2 cellular contexts compared by ENCODE assay signal in the genomic region with DNA sequence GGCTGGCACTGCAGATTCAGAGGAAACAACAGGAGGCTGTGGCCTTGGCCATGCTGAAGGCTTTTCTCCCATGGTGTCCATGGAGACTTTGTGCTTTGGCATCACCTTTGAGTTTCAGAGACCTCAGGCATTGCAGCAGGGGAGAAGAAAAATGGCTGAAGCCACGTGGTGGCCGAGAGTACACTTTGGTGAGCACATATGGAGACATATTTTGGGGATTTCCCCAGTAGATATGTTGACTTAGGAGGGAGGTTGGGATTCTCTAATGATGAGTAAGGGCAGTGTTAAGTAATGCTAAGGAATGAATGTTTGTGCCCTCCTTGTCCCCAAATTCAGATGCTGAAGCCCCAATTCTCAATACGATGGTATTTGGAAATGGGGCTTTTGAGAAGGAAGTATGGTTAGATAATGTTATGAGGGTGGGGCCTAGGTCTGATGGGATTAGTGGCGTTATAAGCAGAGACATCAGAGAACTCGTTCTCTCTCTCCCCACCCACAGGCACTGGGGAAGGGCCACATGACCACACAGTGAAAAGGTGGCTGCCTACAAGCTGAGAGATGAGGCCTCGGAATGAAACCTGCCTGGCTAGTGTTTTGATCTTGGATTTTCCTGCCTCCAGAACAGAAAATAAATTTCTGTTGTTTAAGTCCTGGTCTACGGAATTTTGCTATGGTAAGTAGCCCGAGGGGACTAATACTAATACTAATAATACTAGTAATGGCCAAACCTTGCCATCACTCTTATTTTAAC.
A peak's percentile ranks its signal among the peaks of the same experiment; 100 is the strongest.
TF ChIP-seq lines count a peak whose summit lies in the region.

No MANE protein-coding gene starts in this region.

TF ChIP-seq in K562, 482 proteins besides CTCF, POLR2A, EP300 and RAD21 (continued from another document):
- TF ChIP-seq PRDM10 (IDR thresholded peaks at IDR 0.05; ENCODE audit: partially characterized antibody) (no peak), YY1 (IDR thresholded peaks at IDR 0.05; ENCODE audit: borderline replicate concordance in 1 of 3, control insufficient read depth in 1 of 3, extremely low read depth in 1 of 3, insufficient read depth in 3 of 3, insufficient read length in 1 of 3, insufficient replicate concordance in 2 of 3, low read depth in 1 of 3, low read length in 2 of 3) (peak in 1 of 3 experiments; percentile 32), ZNF395 (CRISPR knock-in tag; IDR thresholded peaks at IDR 0.05) (no peak), ZNF175 (CRISPR knock-in tag; IDR thresholded peaks at IDR 0.05; ENCODE audit: low read depth) (no peak), KLF10 (CRISPR knock-in tag; IDR thresholded peaks at IDR 0.05) (no peak), HLTF (IDR thresholded peaks at IDR 0.05) (no peak), TCF15 (CRISPR knock-in tag; IDR thresholded peaks at IDR 0.05) (no peak), NR2C2 (CRISPR knock-in tag; IDR thresholded peaks at IDR 0.05) (no peak), NR2C2 (tag; IDR thresholded peaks at IDR 0.05) (no peak), ZNF263 (CRISPR knock-in tag; IDR thresholded peaks at IDR 0.05; ENCODE audit: borderline replicate concordance) (no peak), MAX (CRISPR knock-in tag; IDR thresholded peaks at IDR 0.05) (0 out of 2 replicates have a peak, but pooled peaks have one; percentile 23), NFRKB (IDR thresholded peaks at IDR 0.05; ENCODE audit: low read depth) (no peak), FOXJ3 (CRISPR knock-in tag; IDR thresholded peaks at IDR 0.05) (no peak), ZBTB7A (IDR thresholded peaks at IDR 0.05; ENCODE audit: borderline replicate concordance, control insufficient read depth, low read depth, low read length) (no peak), ZNF282 (CRISPR knock-in tag; IDR thresholded peaks at IDR 0.05) (no peak), SAFB (IDR thresholded peaks at IDR 0.05; ENCODE audit: borderline replicate concordance, low read depth, low read length) (no peak)
- TF ChIP-seq, protein P1, sequence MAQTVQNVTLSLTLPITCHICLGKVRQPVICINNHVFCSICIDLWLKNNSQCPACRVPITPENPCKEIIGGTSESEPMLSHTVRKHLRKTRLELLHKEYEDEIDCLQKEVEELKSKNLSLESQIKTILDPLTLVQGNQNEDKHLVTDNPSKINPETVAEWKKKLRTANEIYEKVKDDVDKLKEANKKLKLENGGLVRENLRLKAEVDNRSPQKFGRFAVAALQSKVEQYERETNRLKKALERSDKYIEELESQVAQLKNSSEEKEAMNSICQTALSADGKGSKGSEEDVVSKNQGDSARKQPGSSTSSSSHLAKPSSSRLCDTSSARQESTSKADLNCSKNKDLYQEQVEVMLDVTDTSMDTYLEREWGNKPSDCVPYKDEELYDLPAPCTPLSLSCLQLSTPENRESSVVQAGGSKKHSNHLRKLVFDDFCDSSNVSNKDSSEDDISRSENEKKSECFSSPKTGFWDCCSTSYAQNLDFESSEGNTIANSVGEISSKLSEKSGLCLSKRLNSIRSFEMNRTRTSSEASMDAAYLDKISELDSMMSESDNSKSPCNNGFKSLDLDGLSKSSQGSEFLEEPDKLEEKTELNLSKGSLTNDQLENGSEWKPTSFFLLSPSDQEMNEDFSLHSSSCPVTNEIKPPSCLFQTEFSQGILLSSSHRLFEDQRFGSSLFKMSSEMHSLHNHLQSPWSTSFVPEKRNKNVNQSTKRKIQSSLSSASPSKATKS (CRISPR knock-in tag; IDR thresholded peaks at IDR 0.05), result no peak
- TF ChIP-seq, protein P2, sequence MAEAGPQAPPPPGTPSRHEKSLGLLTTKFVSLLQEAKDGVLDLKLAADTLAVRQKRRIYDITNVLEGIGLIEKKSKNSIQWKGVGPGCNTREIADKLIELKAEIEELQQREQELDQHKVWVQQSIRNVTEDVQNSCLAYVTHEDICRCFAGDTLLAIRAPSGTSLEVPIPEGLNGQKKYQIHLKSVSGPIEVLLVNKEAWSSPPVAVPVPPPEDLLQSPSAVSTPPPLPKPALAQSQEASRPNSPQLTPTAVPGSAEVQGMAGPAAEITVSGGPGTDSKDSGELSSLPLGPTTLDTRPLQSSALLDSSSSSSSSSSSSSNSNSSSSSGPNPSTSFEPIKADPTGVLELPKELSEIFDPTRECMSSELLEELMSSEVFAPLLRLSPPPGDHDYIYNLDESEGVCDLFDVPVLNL (CRISPR knock-in tag; IDR thresholded peaks at IDR 0.05; ENCODE audit: low read depth), result no peak

TF ChIP-seq in SK-N-SH, 30 proteins besides CTCF, POLR2A, EP300 and RAD21 (continued from another document):
- TF ChIP-seq, protein P3, sequence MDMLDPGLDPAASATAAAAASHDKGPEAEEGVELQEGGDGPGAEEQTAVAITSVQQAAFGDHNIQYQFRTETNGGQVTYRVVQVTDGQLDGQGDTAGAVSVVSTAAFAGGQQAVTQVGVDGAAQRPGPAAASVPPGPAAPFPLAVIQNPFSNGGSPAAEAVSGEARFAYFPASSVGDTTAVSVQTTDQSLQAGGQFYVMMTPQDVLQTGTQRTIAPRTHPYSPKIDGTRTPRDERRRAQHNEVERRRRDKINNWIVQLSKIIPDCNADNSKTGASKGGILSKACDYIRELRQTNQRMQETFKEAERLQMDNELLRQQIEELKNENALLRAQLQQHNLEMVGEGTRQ (IDR thresholded peaks at IDR 0.05; ENCODE audit: borderline replicate concordance, low read depth, low read length), result no peak
- no peak for TF ChIP-seq MAX (IDR thresholded peaks at IDR 0.05; ENCODE audit: low read depth)
- no peak for TF ChIP-seq CHD2 (IDR thresholded peaks at IDR 0.05; ENCODE audit: low read length, partially characterized antibody)
- no peak for TF ChIP-seq ELF1 (IDR thresholded peaks at IDR 0.05)
- TF ChIP-seq NFIC (IDR thresholded peaks at IDR 0.05; ENCODE audit: borderline replicate concordance), result no peak
- TF ChIP-seq TAF1 (IDR thresholded peaks at IDR 0.05; ENCODE audit: borderline replicate concordance, low read depth, low read length), result no peak
- no peak for TF ChIP-seq FOSL2 (IDR thresholded peaks at IDR 0.05; ENCODE audit: borderline replicate concordance, low read depth)
- TF ChIP-seq PBX3 (IDR thresholded peaks at IDR 0.05), result no peak
- no peak for TF ChIP-seq JUND (IDR thresholded peaks at IDR 0.05)
- no peak for TF ChIP-seq SIN3A (IDR thresholded peaks at IDR 0.05; ENCODE audit: borderline replicate concordance, low read depth, low read length)
- no peak for TF ChIP-seq ZBTB33 (IDR thresholded peaks at IDR 0.05; ENCODE audit: borderline replicate concordance, low read depth)
- TF ChIP-seq GABPA (IDR thresholded peaks at IDR 0.05; ENCODE audit: low read depth), result no peak
- TF ChIP-seq YY1 (IDR thresholded peaks at IDR 0.05; ENCODE audit: low read depth), result no peak
- TF ChIP-seq TCF12 (IDR thresholded peaks at IDR 0.05), result no peak
